Comparison of ENCODE assay signal across 21 cellular contexts in the genomic region with DNA sequence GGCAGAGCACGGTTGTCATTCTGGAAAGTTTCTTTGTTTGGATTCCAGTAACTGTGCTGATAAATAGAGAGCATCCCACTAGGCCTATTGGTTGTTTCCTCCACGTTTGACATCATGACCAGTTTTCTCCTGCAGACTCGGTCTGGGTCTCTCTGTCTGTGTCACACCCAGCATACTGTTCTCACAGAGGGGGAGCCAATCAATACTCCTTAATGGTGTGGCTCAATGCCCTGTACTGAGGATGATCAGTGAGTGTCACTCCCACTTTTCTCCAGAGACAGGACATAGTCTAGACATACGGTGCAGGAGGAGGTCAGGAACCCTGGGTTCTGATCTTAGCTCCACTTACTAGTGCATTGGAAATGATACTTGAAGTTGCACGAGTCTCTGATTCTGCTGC.
A peak's percentile ranks its signal among the peaks of the same experiment; 100 is the strongest.
DNase-seq lines count a peak whose midpoint lies in the region; ATAC-seq and TF ChIP-seq lines count a peak whose summit lies in the region.
"Had no signal": no experiment of that assay in that cellular context is flagged by ENCODE, and none has a peak within 500 bp of the region (broad histone marks: within the 10 kb centered on the region; RNA-seq: fewer than 3 reads in every experiment).

No MANE protein-coding gene starts in this region.

- TF ChIP-seq POLR2A in suprapubic skin (IDR thresholded peaks at IDR 0.05): no peak
- TF ChIP-seq POLR2A in lower leg skin (IDR thresholded peaks at IDR 0.05): no peak

- H3K9me3 ChIP-seq in suprapubic skin (no peaks in the 10 kb centered on the region), MG63 (no peaks in the 10 kb centered on the region)
- H3K9me3 ChIP-seq: left lung had no signal

- DNase-seq in AG20443 (ENCODE audit: low spot score) (peak; percentile 20), dorsolateral prefrontal cortex (no peak), suprapubic skin (ENCODE audit: low spot score in 2 of 2) (no peak), MG63 (no peak), lower leg skin (ENCODE audit: low spot score in 2 of 2) (no peak)
- DNase-seq: activated CD8-positive, alpha-beta memory T cell treated with anti-CD3 and anti-CD28 coated beads, Interleukin-2, amount 10 ng/mL, durations not matched to agents 7 days and 5 days; activated T-cell treated with anti-CD3 and anti-CD28 coated beads, Interleukin-2, amount 50 U/mL, for 72 hours; CD4-positive, alpha-beta memory T cell; KG1; left lung; mesendoderm; MM.1S; NCI-H2029 treated with DMSO at 0.1 percent for 48 hours; NCI-H526; Right ventricle myocardium superior; stimulated activated CD4-positive, alpha-beta T cell treated with anti-CD3 and anti-CD28 coated beads, Interleukin-4, amount 100 ng/mL, for 1 hour had no signal

- no peaks in the 10 kb centered on the region for H3K36me3 ChIP-seq in suprapubic skin
- peaks cover 8% of the 10 kb centered on the region for H3K36me3 ChIP-seq in MG63
- H3K36me3 ChIP-seq: left lung had no signal

- 52% methylated on average over 5 of the region's 5 CpGs for WGBS in suprapubic skin
- WGBS in lower leg skin, 2 donors: 44 to 72% methylated on average over 5 of the region's 5 CpGs

- TF ChIP-seq CTCF in dorsolateral prefrontal cortex (IDR thresholded peaks at IDR 0.05 in 54 of 56, conservative IDR thresholded peaks at IDR 0.05 in 2 of 56; ENCODE audit: low read depth in 1 of 56, partially characterized antibody in 56 of 56) (no peak), suprapubic skin (IDR thresholded peaks at IDR 0.05) (no peak), lower leg skin (IDR thresholded peaks at IDR 0.05) (no peak)

- H3K27ac ChIP-seq in dorsolateral prefrontal cortex (peak overlapping the region in 58 of 59 donors; percentile 19 to 99 (median 89)), suprapubic skin (peak overlapping the region; percentile 68)
- H3K27ac ChIP-seq: left lung had no signal

- no peaks in the 10 kb centered on the region for H3K27me3 ChIP-seq in dorsolateral prefrontal cortex
- H3K27me3 ChIP-seq in suprapubic skin: peaks cover 4% of the 10 kb centered on the region
- H3K27me3 ChIP-seq in MG63: no peaks in the 10 kb centered on the region
- H3K27me3 ChIP-seq: left lung had no signal

- H3K4me1 ChIP-seq in suprapubic skin: peaks cover 45% of the 10 kb centered on the region

- no peak for TF ChIP-seq EP300 in suprapubic skin (IDR thresholded peaks at IDR 0.05)

- no peak overlapping the region for H3K4me3 ChIP-seq in dorsolateral prefrontal cortex
- no peak overlapping the region for H3K4me3 ChIP-seq in suprapubic skin
- H3K4me3 ChIP-seq in MG63: no peak overlapping the region
- H3K4me3 ChIP-seq in lower leg skin (ENCODE audit: low read depth, poor library complexity, severe bottlenecking): no peak overlapping the region
- H3K4me3 ChIP-seq: left lung had no signal

- intact Hi-C loops in dorsolateral prefrontal cortex (cut with DNase I) (loop anchor here in 1 of 2 donors (5.0 kb wide), 3 partner anchors 47 to 547 kb away; no protein-coding TSS in a partner anchor), lower leg skin (cut with DNase I; ENCODE audit: low total_unique reads) (loop anchor here (10.0 kb wide), 1 partner anchor 549 kb away; no protein-coding TSS in a partner anchor)

- no peak for ATAC-seq in HG02623 (IDR thresholded peaks at IDR 0.05; ENCODE audit: unreplicated experiment)
- ATAC-seq in HG02973 (IDR thresholded peaks at IDR 0.05; ENCODE audit: unreplicated experiment): no peak
- ATAC-seq: activated CD8-positive, alpha-beta memory T cell treated with anti-CD3 and anti-CD28 coated beads, Interleukin-2, amount 10 ng/mL, durations not matched to agents 7 days and 5 days; activated T-cell treated with anti-CD3 and anti-CD28 coated beads, Interleukin-2, amount 50 U/mL, for 72 hours; left lung; sciatic nerve; SK-N-SH treated with all-trans-retinoic acid at 6 μM for 48 hours had no signal

TF ChIP-seq in PFSK-1, 5 proteins besides CTCF, POLR2A, EP300 and RAD21:
- TF ChIP-seq TAF1 (IDR thresholded peaks at IDR 0.05; ENCODE audit: borderline replicate concordance, insufficient read depth, low read length) (peak; percentile 39; the same call in 1 of the 2 replicates), FOXP2 (optimal IDR thresholded peaks at IDR 0.05; ENCODE audit: borderline replicate concordance, extremely low read depth, extremely low read length, insufficient read depth) (no peak), POLR2AphosphoS5 (IDR thresholded peaks at IDR 0.05; ENCODE audit: low read depth, low read length) (peak; percentile 34; the same call in 1 of the 2 replicates), SIN3A (IDR thresholded peaks at IDR 0.05; ENCODE audit: borderline replicate concordance, insufficient read depth, low read length) (no peak; the same call in 1 of the 2 replicates)
- TF ChIP-seq, protein P1, sequence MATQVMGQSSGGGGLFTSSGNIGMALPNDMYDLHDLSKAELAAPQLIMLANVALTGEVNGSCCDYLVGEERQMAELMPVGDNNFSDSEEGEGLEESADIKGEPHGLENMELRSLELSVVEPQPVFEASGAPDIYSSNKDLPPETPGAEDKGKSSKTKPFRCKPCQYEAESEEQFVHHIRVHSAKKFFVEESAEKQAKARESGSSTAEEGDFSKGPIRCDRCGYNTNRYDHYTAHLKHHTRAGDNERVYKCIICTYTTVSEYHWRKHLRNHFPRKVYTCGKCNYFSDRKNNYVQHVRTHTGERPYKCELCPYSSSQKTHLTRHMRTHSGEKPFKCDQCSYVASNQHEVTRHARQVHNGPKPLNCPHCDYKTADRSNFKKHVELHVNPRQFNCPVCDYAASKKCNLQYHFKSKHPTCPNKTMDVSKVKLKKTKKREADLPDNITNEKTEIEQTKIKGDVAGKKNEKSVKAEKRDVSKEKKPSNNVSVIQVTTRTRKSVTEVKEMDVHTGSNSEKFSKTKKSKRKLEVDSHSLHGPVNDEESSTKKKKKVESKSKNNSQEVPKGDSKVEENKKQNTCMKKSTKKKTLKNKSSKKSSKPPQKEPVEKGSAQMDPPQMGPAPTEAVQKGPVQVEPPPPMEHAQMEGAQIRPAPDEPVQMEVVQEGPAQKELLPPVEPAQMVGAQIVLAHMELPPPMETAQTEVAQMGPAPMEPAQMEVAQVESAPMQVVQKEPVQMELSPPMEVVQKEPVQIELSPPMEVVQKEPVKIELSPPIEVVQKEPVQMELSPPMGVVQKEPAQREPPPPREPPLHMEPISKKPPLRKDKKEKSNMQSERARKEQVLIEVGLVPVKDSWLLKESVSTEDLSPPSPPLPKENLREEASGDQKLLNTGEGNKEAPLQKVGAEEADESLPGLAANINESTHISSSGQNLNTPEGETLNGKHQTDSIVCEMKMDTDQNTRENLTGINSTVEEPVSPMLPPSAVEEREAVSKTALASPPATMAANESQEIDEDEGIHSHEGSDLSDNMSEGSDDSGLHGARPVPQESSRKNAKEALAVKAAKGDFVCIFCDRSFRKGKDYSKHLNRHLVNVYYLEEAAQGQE (IDR thresholded peaks at IDR 0.05; ENCODE audit: insufficient read depth in 1 of 2, low read depth in 2 of 2, low read length in 2 of 2): no peak; a peak in 1 of 4 replicates
